Comparison of ENCODE assay signal across 30 cellular contexts in genomic region chr2:165967746-165968145, GRCh38. TPM values are rescaled to one million over a fixed set of nuclear protein-coding genes. Genes with fewer than 3 reads are reported as not detected.
DNase-seq lines count a peak whose midpoint lies in the region; ATAC-seq, FAIRE-seq and TF ChIP-seq lines count a peak whose summit lies in the region.
"Had no signal": no experiment of that assay in that cellular context is flagged by ENCODE, and none has a peak within 500 bp of the region (broad histone marks: within the 10 kb centered on the region; RNA-seq: fewer than 3 reads in every experiment).

No MANE protein-coding gene starts in this region.

- no peak overlapping the region for H2AFZ ChIP-seq in HepG2 (ENCODE audit: low read length)

- H3K27me3 ChIP-seq in HepG2 (ENCODE audit: control insufficient read depth in 1 of 2, insufficient read depth in 2 of 2, low read length in 2 of 2) = peaks cover 1 to 6% of the 10 kb centered on the region in 2 experiments; a peak in 2 of 5 replicates
- H3K27me3 ChIP-seq in right lobe of liver = no peaks in the 10 kb centered on the region
- H3K27me3 ChIP-seq: BE2C; BLaER1; BLaER1 treated with 17β-estradiol and CSF1 and Interleukin-3, amounts not matched to agents 10 nM and 100 nM had no signal

- H3K9me3 ChIP-seq in HepG2 (ENCODE audit: low read length) = no peaks in the 10 kb centered on the region
- H3K9me3 ChIP-seq in right lobe of liver = no peaks in the 10 kb centered on the region
- no peaks in the 10 kb centered on the region for H3K9me3 ChIP-seq in HEK293 (ENCODE audit: control insufficient read depth, insufficient read depth, low read depth, low read length)
- H3K9me3 ChIP-seq: A549, BE2C, BLaER1, Caco-2 had no signal

- no peak overlapping the region for H3K9ac ChIP-seq in HepG2 (ENCODE audit: insufficient read depth, low read depth, low read length)
- H3K9ac ChIP-seq: BLaER1; BLaER1 treated with 17β-estradiol and CSF1 and Interleukin-3, amounts not matched to agents 10 nM and 100 nM had no signal

- CTCF ChIA-PET in HepG2 (lab: Yijun Ruan, JAX; ENCODE audit: low intra/inter-chr PET ratio, low total read pairs) (no interaction called here), HEK293 (lab: Yijun Ruan, JAX) (no interaction called here)

- no TSS peak for BruUV-seq in HepG2 (replicated peaks; lab: Mats Ljungman, UMichigan)

- intact Hi-C loops in HepG2 (cut with micrococcal nuclease; ENCODE audit: unreplicated experiment) = no loop called here
- intact Hi-C loops in right lobe of liver (cut with DNase I) = no loop called here

- TF ChIP-seq POLR2A in HepG2 (IDR thresholded peaks at IDR 0.05; ENCODE audit: insufficient read depth in 1 of 2, low read depth in 2 of 2, low read length in 2 of 2) (no peak), right lobe of liver (IDR thresholded peaks at IDR 0.05) (no peak)

- no peaks in the 10 kb centered on the region for H4K20me1 ChIP-seq in HepG2 (ENCODE audit: insufficient read depth, low read length)
- H4K20me1 ChIP-seq: BLaER1; BLaER1 treated with 17β-estradiol and CSF1 and Interleukin-3, amounts not matched to agents 10 nM and 100 nM had no signal

- H3K79me2 ChIP-seq in HepG2 (ENCODE audit: insufficient read depth, low read length) = no peaks in the 10 kb centered on the region

- no peak for TF ChIP-seq RAD21 in HepG2 (CRISPR knock-in tag; IDR thresholded peaks at IDR 0.05)

- no peak overlapping the region for H3K4me3 ChIP-seq in HepG2 (replicated peaks in 1 of 3; ENCODE audit: insufficient read depth in 1 of 3, low read depth in 2 of 3, low read length in 3 of 3)
- no peak overlapping the region for H3K4me3 ChIP-seq in right lobe of liver
- H3K4me3 ChIP-seq in HEK293 (ENCODE audit: low read depth, low read length) = no peak overlapping the region
- H3K4me3 ChIP-seq: A549; BLaER1; BLaER1 treated with 17β-estradiol and CSF1 and Interleukin-3, amounts not matched to agents 10 nM and 100 nM had no signal

- TF ChIP-seq CTCF in HepG2 (CRISPR knock-in tag; IDR thresholded peaks at IDR 0.05) (no peak), right lobe of liver (IDR thresholded peaks at IDR 0.05) (no peak), HEK293 (tag by site-specific recombination; IDR thresholded peaks at IDR 0.05) (no peak)

- H3K27ac ChIP-seq in HepG2 (ENCODE audit: extremely low read length, insufficient read depth, low read length) (no peak overlapping the region), right lobe of liver (no peak overlapping the region), HEK293 (ENCODE audit: extremely low read depth, low read depth, low read length) (no peak overlapping the region)
- H3K27ac ChIP-seq: 22Rv1; A549; BLaER1; BLaER1 treated with 17β-estradiol and CSF1 and Interleukin-3, amounts not matched to agents 10 nM and 100 nM had no signal

- peak overlapping the region; percentile 50; the same call in 1 of the 2 replicates for H3K4me2 ChIP-seq in HepG2 (ENCODE audit: low read depth, low read length)
- H3K4me2 ChIP-seq: A549; BLaER1; BLaER1 treated with 17β-estradiol and CSF1 and Interleukin-3, amounts not matched to agents 10 nM and 100 nM had no signal

- peaks cover 18% of the 10 kb centered on the region; the same call in 1 of the 2 replicates for H3K4me1 ChIP-seq in HepG2 (ENCODE audit: insufficient read depth, low read length)
- no peaks in the 10 kb centered on the region for H3K4me1 ChIP-seq in right lobe of liver
- H3K4me1 ChIP-seq in HEK293 (ENCODE audit: control insufficient read depth, insufficient read depth, low read length) = no peaks in the 10 kb centered on the region
- H3K4me1 ChIP-seq: A549; BE2C; BLaER1; BLaER1 treated with 17β-estradiol and CSF1 and Interleukin-3, amounts not matched to agents 10 nM and 100 nM; Caco-2 had no signal

- WGBS in HepG2 (ENCODE audit: low lambda C conversion rate) = 7% methylated on average over 3 of the region's 3 CpGs
- 50% methylated on average over 1 of the region's 3 CpGs for WGBS in right lobe of liver (ENCODE audit: insufficient coverage, low coverage, low lambda C conversion rate, missing lambda C conversion rate)

- FAIRE-seq in HepG2 (lab: Jason Lieb, UNC) = no peak
- FAIRE-seq: A204.1, A549, D721Med had no signal

- TF ChIP-seq EP300 in HepG2 (IDR thresholded peaks at IDR 0.05; ENCODE audit: low read depth in 2 of 2, low read length in 2 of 2) = no peak
- TF ChIP-seq EP300 in HepG2 (CRISPR knock-in tag; IDR thresholded peaks at IDR 0.05; ENCODE audit: borderline replicate concordance) = no peak

- in situ Hi-C loops in HepG2 (cut with HindIII; ENCODE audit: extremely low pct_ligation_motif_present, low pct_unique_long_range_greater_than_20kb) = no loop called here

- ATAC-seq in HepG2 = peak; percentile 76
- no peak for ATAC-seq in right lobe of liver
- ATAC-seq: A549; CD8-positive, alpha-beta T cell had no signal

- DNase-seq in HepG2 (ENCODE audit: low spot score) (no peak), right lobe of liver (no peak), RKO (ENCODE audit: low spot score) (no peak)
- DNase-seq: 8988T; ACHN; AML-193; BE2C; C1 segment of cervical spinal cord; Caco-2; Calu3; CD4-positive, alpha-beta memory T cell; CD4-positive, alpha-beta T cell; CD4-positive, CD25-positive, alpha-beta regulatory T cell; CD8-positive, alpha-beta memory T cell; CD8-positive, alpha-beta T cell; COR-L47; DMS 273 treated with DMSO at 0.1 percent for 48 hours; DMS153; DMS53; DMS79; DMS79 treated with DMSO at 0.1 percent for 48 hours; DND-41; EL had no signal

- H3K36me3 ChIP-seq in HepG2 (replicated peaks in 1 of 2; ENCODE audit: control insufficient read depth in 1 of 2, insufficient read depth in 2 of 2, low read length in 2 of 2) (no peaks in the 10 kb centered on the region), right lobe of liver (no peaks in the 10 kb centered on the region), HEK293 (ENCODE audit: control insufficient read depth in 2 of 2, insufficient read depth in 1 of 2, low read length in 2 of 2) (no peaks in the 10 kb centered on the region)
- H3K36me3 ChIP-seq: BE2C; BLaER1; BLaER1 treated with 17β-estradiol and CSF1 and Interleukin-3, amounts not matched to agents 10 nM and 100 nM had no signal

- POLR2A ChIA-PET in HepG2 (lab: Yijun Ruan, JAX) (no interaction called here), HEK293 (lab: Yijun Ruan, JAX) (no interaction called here)

TF ChIP-seq in HEK293, 187 proteins besides CTCF, POLR2A, EP300 and RAD21:
- no peak for TF ChIP-seq ZNF76 (tag by site-specific recombination; IDR thresholded peaks at IDR 0.05; ENCODE audit: borderline replicate concordance, low read depth)
- peak; percentile 52 for TF ChIP-seq ZNF585B (tag by site-specific recombination; IDR thresholded peaks at IDR 0.05)
- no peak for TF ChIP-seq GLI4 (tag by site-specific recombination; IDR thresholded peaks at IDR 0.05)
- TF ChIP-seq, protein P1, sequence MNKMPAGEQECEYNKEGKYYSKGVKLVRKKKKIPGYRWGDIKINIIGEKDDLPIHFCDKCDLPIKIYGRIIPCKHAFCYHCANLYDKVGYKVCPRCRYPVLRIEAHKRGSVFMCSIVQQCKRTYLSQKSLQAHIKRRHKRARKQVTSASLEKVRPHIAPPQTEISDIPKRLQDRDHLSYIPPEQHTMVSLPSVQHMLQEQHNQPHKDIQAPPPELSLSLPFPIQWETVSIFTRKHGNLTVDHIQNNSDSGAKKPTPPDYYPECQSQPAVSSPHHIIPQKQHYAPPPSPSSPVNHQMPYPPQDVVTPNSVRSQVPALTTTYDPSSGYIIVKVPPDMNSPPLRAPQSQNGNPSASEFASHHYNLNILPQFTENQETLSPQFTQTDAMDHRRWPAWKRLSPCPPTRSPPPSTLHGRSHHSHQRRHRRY (tag by site-specific recombination; IDR thresholded peaks at IDR 0.05) = no peak
- TF ChIP-seq KLF1 (tag by site-specific recombination; IDR thresholded peaks at IDR 0.05) = no peak

RNA-seq across cellular contexts. Expression of gene TTC21B, which starts 14.2 kb away (rescaled TPM):
- total RNA-seq in HepG2 (2016; rRNA removed; fragmentation: Illumina TruSeq; extraction: Trizol) = 63.0 and 67.1 TPM in 2 replicates
- total RNA-seq in HepG2 (2016; cell fraction: cytosol; rRNA removed; fragmentation: Illumina TruSeq; extraction: Trizol; ENCODE audit: low read depth) = 9.8 and 11.3 TPM in 2 replicates
- total RNA-seq in HepG2 (2016; cell fraction: insoluble cytoplasmic fraction; rRNA removed; fragmentation: Illumina TruSeq; extraction: Trizol) = 65.1 and 67.5 TPM in 2 replicates
- 13.3 and 17.1 TPM in 2 replicates for total RNA-seq in HepG2 (2016; cell fraction: membrane; rRNA removed; fragmentation: Illumina TruSeq; extraction: Trizol)
- 163 and 169 TPM in 2 replicates for total RNA-seq in HepG2 (2016; cell fraction: nucleus; rRNA removed; fragmentation: Illumina TruSeq; extraction: Trizol)
- 38.0 and 39.1 TPM in 2 replicates for polyA plus RNA-seq in HepG2 (2011; rRNA removed)
- polyA plus RNA-seq in HepG2 (2011; cell fraction: cytosol; rRNA removed) = 12.5 and 17.8 TPM in 2 replicates
- polyA plus RNA-seq in HepG2 (2011; cell fraction: nucleus; rRNA removed) = 80.7 and 97.9 TPM in 2 replicates
- 25.2 and 35.3 TPM in 2 replicates for polyA plus RNA-seq in HepG2 (2012)
- polyA plus RNA-seq in HepG2 (2016; cell fraction: cytosol; fragmentation: Illumina TruSeq; extraction: Trizol; ENCODE audit: low read depth) = 1.3 and 1.8 TPM in 2 replicates
- polyA plus RNA-seq in HepG2 (2016; cell fraction: insoluble cytoplasmic fraction; fragmentation: Illumina TruSeq; extraction: Trizol; ENCODE audit: low read depth) = 31.1 and 32.4 TPM in 2 replicates
- polyA plus RNA-seq in HepG2 (2016; cell fraction: membrane; fragmentation: Illumina TruSeq; extraction: Trizol; ENCODE audit: low read depth) = 3.7 TPM in 2 replicates
- 95.6 and 102 TPM in 2 replicates for polyA plus RNA-seq in HepG2 (2016; cell fraction: nucleus; fragmentation: Illumina TruSeq; extraction: Trizol; ENCODE audit: insufficient read depth, low read depth)
- polyA minus RNA-seq in HepG2 (2011; rRNA and poly(A)+ RNA removed; ENCODE audit: low replicate concordance) = 6.0 and 33.9 TPM in 2 replicates
- 24.3 and 27.9 TPM in 2 replicates for polyA minus RNA-seq in HepG2 (2011; cell fraction: cytosol; rRNA and poly(A)+ RNA removed)
- 383 and 385 TPM in 2 replicates for polyA minus RNA-seq in HepG2 (2011; cell fraction: nucleus; rRNA and poly(A)+ RNA removed)
- total RNA-seq in right lobe of liver = 1 to 10 TPM; 4.7 to 8.9 (median 7.2) TPM
